Comparison of ENCODE assay signal across 21 cellular contexts in genomic region chr1:87121732-87122163, GRCh38.
"Had no signal": no experiment of that assay in that cellular context is flagged by ENCODE, and none has a peak within 500 bp of the region (broad histone marks: within the 10 kb centered on the region; RNA-seq: fewer than 3 reads in every experiment).

No MANE protein-coding gene starts in this region.

- H3K27ac ChIP-seq: esophagus muscularis mucosa, lower lobe of right lung, suprapubic skin, WERI-Rb-1 had no signal

- H3K4me1 Mint-ChIP-seq: activated naive CD8-positive, alpha-beta T cell treated with anti-CD3 and anti-CD28 coated beads for 36 hours; natural killer cell had no signal

- H3K27me3 ChIP-seq: esophagus muscularis mucosa, suprapubic skin had no signal

- DNase-seq: activated CD4-positive, alpha-beta T cell treated with anti-CD3 and anti-CD28 coated beads for 1 hour; activated CD4-positive, alpha-beta T cell treated with anti-CD3 and anti-CD28 coated beads, Interleukin-2, amount 50 U/mL, for 48 hours; activated naive CD8-positive, alpha-beta T cell treated with anti-CD3 and anti-CD28 coated beads for 36 hours; amniotic stem cell; effector CD8-positive, alpha-beta T cell; head of caudate nucleus; lower lobe of right lung; natural killer cell; nucleus accumbens; posterior cingulate gyrus; retina; small intestine; stimulated activated CD4-positive, alpha-beta T cell treated with anti-CD3 and anti-CD28 coated beads, Interleukin-15, amount 100 ng/mL, for 24 hours; stimulated activated CD4-positive, alpha-beta T cell treated with anti-CD3 and anti-CD28 coated beads, Interleukin-2, amount 100 ng/mL, for 48 hours; trophoblast cell; WERI-Rb-1 had no signal

- H3K9me3 Mint-ChIP-seq: activated naive CD8-positive, alpha-beta T cell treated with anti-CD3 and anti-CD28 coated beads for 36 hours; activated T-helper 1 cell treated with anti-CD3 and anti-CD28 coated beads, Interleukin-12 subunit alpha, Interleukin-12 subunit beta, Interleukin-2, Interleukin-4 antibody, amounts not matched to agents 30 ng/mL and 10 ng/mL and 1 ng/mL, durations not matched to agents 14 hours and 24 hours and 36 hours; dendritic cell treated with granulocyte-macrophage colony-stimulating factor and Interleukin-4, amounts not matched to agents 40 ng/mL and 50 ng/mL, for 4 days; natural killer cell; stimulated activated naive CD8-positive, alpha-beta T cell treated with anti-CD3 and anti-CD28 coated beads, Interleukin-15, Interleukin-2, amounts not matched to agents 100 ng/mL and 50 ng/mL, for 24 hours had no signal

- H3K4me3 ChIP-seq: esophagus muscularis mucosa, lower lobe of right lung, suprapubic skin had no signal

- H3K27ac Mint-ChIP-seq: activated naive CD8-positive, alpha-beta T cell treated with anti-CD3 and anti-CD28 coated beads for 36 hours; activated T-helper 1 cell treated with anti-CD3 and anti-CD28 coated beads, Interleukin-12 subunit alpha, Interleukin-12 subunit beta, Interleukin-2, Interleukin-4 antibody, amounts not matched to agents 30 ng/mL and 10 ng/mL and 1 ng/mL, durations not matched to agents 14 hours and 24 hours and 36 hours; dendritic cell treated with granulocyte-macrophage colony-stimulating factor and Interleukin-4, amounts not matched to agents 40 ng/mL and 50 ng/mL, for 4 days; natural killer cell; stimulated activated naive CD8-positive, alpha-beta T cell treated with anti-CD3 and anti-CD28 coated beads, Interleukin-15, Interleukin-2, amounts not matched to agents 100 ng/mL and 50 ng/mL, for 24 hours had no signal

- H3K36me3 Mint-ChIP-seq: activated naive CD8-positive, alpha-beta T cell treated with anti-CD3 and anti-CD28 coated beads for 36 hours; natural killer cell had no signal

- ATAC-seq: natural killer cell had no signal

- H3K4me3 Mint-ChIP-seq: activated naive CD8-positive, alpha-beta T cell treated with anti-CD3 and anti-CD28 coated beads for 36 hours; activated T-helper 1 cell treated with anti-CD3 and anti-CD28 coated beads, Interleukin-12 subunit alpha, Interleukin-12 subunit beta, Interleukin-2, Interleukin-4 antibody, amounts not matched to agents 30 ng/mL and 10 ng/mL and 1 ng/mL, durations not matched to agents 14 hours and 24 hours and 36 hours; dendritic cell treated with granulocyte-macrophage colony-stimulating factor and Interleukin-4, amounts not matched to agents 40 ng/mL and 50 ng/mL, for 4 days; natural killer cell; stimulated activated naive CD8-positive, alpha-beta T cell treated with anti-CD3 and anti-CD28 coated beads, Interleukin-15, Interleukin-2, amounts not matched to agents 100 ng/mL and 50 ng/mL, for 24 hours had no signal

- H3K36me3 ChIP-seq: esophagus muscularis mucosa, lower lobe of right lung, suprapubic skin, WERI-Rb-1 had no signal

- H3K9me3 ChIP-seq: esophagus muscularis mucosa, lower lobe of right lung, suprapubic skin had no signal

- H3K27me3 Mint-ChIP-seq: activated naive CD8-positive, alpha-beta T cell treated with anti-CD3 and anti-CD28 coated beads for 36 hours; dendritic cell treated with granulocyte-macrophage colony-stimulating factor and Interleukin-4, amounts not matched to agents 40 ng/mL and 50 ng/mL, for 4 days; stimulated activated naive CD8-positive, alpha-beta T cell treated with anti-CD3 and anti-CD28 coated beads, Interleukin-15, Interleukin-2, amounts not matched to agents 100 ng/mL and 50 ng/mL, for 24 hours had no signal
